Comparison of ENCODE assay signal across 1 cellular context in genomic region chr12:113862570-113863454, GRCh38.
TF ChIP-seq lines count a peak whose summit lies in the region.

No MANE protein-coding gene starts in this region.

TF ChIP-seq in GM23338, 12 proteins besides CTCF, POLR2A, EP300 and RAD21 (continued from another document):
- TF ChIP-seq REST (IDR thresholded peaks at IDR 0.05; ENCODE audit: unreplicated experiment) (no peak), STAT1 (IDR thresholded peaks at IDR 0.05; ENCODE audit: unreplicated experiment) (no peak), EZH2phosphoT487 (IDR thresholded peaks at IDR 0.05; ENCODE audit: unreplicated experiment) (no peak), ZNF114 (CRISPR knock-in tag; IDR thresholded peaks at IDR 0.05) (no peak)
